8 cellular contexts compared by ENCODE assay signal in genomic region chr4:128287871-128288688, GRCh38. TPM values are rescaled to one million over a fixed set of nuclear protein-coding genes. Genes with fewer than 3 reads are reported as not detected.
DNase-seq lines count a peak whose midpoint lies in the region; ATAC-seq, FAIRE-seq and TF ChIP-seq lines count a peak whose summit lies in the region.

No MANE protein-coding gene starts in this region.

- peak overlapping the region; percentile 90 for H3K4me3 Mint-ChIP-seq in CD4-positive, alpha-beta T cell

- peak overlapping the region; percentile 81 for H2AFZ ChIP-seq in HepG2 (ENCODE audit: low read length)

- peak overlapping the region; percentile 98 for H3K27ac ChIP-seq in CD4-positive, alpha-beta T cell (ENCODE audit: low read depth, low read length)
- peak overlapping the region; percentile 77 for H3K27ac ChIP-seq in HepG2 (ENCODE audit: extremely low read length, insufficient read depth, low read length)

- peaks cover 34% of the 10 kb centered on the region for H3K4me1 ChIP-seq in HepG2 (ENCODE audit: insufficient read depth, low read length)

- TF ChIP-seq POLR2A in HepG2 (IDR thresholded peaks at IDR 0.05; ENCODE audit: insufficient read depth in 1 of 2, low read depth in 2 of 2, low read length in 2 of 2), result peak; percentile 53 to 88; a peak in 2 of 4 replicates

- CTCF ChIA-PET in CD4-positive, alpha-beta T cell (lab: Charles Lee), result no interaction called here
- CTCF ChIA-PET in HepG2 (lab: Yijun Ruan, JAX; ENCODE audit: low intra/inter-chr PET ratio, low total read pairs), result interaction anchor here (0.7 kb wide), 1 partner anchor 92 kb away, joined by 3 read pairs; no protein-coding TSS in a partner anchor

- peak; percentile 66 for TF ChIP-seq RAD21 in HepG2 (CRISPR knock-in tag; IDR thresholded peaks at IDR 0.05)

- peak overlapping the region; percentile 94 to 98 (median 95) for H3K4me3 ChIP-seq in HepG2 (replicated peaks in 1 of 3; ENCODE audit: insufficient read depth in 1 of 3, low read depth in 2 of 3, low read length in 3 of 3)

- FAIRE-seq in HepG2 (lab: Jason Lieb, UNC), result peak; percentile 88

- in situ Hi-C loops in HepG2 (cut with HindIII; ENCODE audit: extremely low pct_ligation_motif_present, low pct_unique_long_range_greater_than_20kb), result no loop called here

- ATAC-seq in CD4-positive, alpha-beta T cell (ENCODE audit: poor library complexity), result peak; percentile 76
- ATAC-seq in GM19397 (IDR thresholded peaks at IDR 0.05; ENCODE audit: unreplicated experiment) (peak; percentile 80), HG03565 (IDR thresholded peaks at IDR 0.05; ENCODE audit: unreplicated experiment) (peak; percentile 80), HepG2 (peak; percentile 85)

- peak overlapping the region; percentile 78 for H3K9ac ChIP-seq in HepG2 (ENCODE audit: insufficient read depth, low read depth, low read length)

- H3K36me3 Mint-ChIP-seq in CD4-positive, alpha-beta T cell (ENCODE audit: low read depth), result peaks cover 13% of the 10 kb centered on the region

- no peaks in the 10 kb centered on the region for H3K27me3 Mint-ChIP-seq in CD4-positive, alpha-beta T cell

- no peak for TF ChIP-seq CTCF in CD4-positive, alpha-beta T cell (IDR thresholded peaks at IDR 0.05)
- TF ChIP-seq CTCF in HepG2 (CRISPR knock-in tag; IDR thresholded peaks at IDR 0.05), result peak; percentile 51

- intact Hi-C loops in CD4-positive, alpha-beta T cell (cut with DNase I, micrococcal nuclease), result loop anchor here (1.0 to 10.0 kb wide), 9 partner anchors 19 to 809 kb away; partner anchors contain the start of genes ABHD18 (in 2 of the 2), C4orf33 (in 2 of the 2), MFSD8 (in 2 of the 2) and LARP1B (in 1 of the 2)
- intact Hi-C loops in HepG2 (cut with micrococcal nuclease; ENCODE audit: unreplicated experiment), result loop anchor here (2.0 to 10.0 kb wide), 5 partner anchors 67 to 524 kb away; partner anchors contain the start of genes ABHD18, LARP1B and MFSD8

- H3K27me3 ChIP-seq in CD4-positive, alpha-beta T cell (ENCODE audit: control insufficient read depth, insufficient read depth, low read length), result no peaks in the 10 kb centered on the region
- peaks cover 2 to 5% of the 10 kb centered on the region in 2 experiments; a peak in 3 of 5 replicates for H3K27me3 ChIP-seq in HepG2 (ENCODE audit: control insufficient read depth in 1 of 2, insufficient read depth in 2 of 2, low read length in 2 of 2)

- TF ChIP-seq EP300 in HepG2 (IDR thresholded peaks at IDR 0.05; ENCODE audit: low read depth in 2 of 2, low read length in 2 of 2) (peak in 1 of 2 experiments; percentile 37; a peak in 1 of 4 replicates), HepG2 (CRISPR knock-in tag; IDR thresholded peaks at IDR 0.05; ENCODE audit: borderline replicate concordance) (peak; percentile 83)

- under 1% methylated on average over 28 of the region's 86 CpGs for WGBS in HepG2 (ENCODE audit: low lambda C conversion rate)

- DNase-seq in CD4-positive, alpha-beta T cell, result peak; percentile 99 to 100 (median 99)
- DNase-seq in NCI-H748 treated with DMSO at 0.1 percent for 48 hours (lab: John Stamatoyannopoulos, UW) (peak; percentile 98), dermis blood vessel endothelial cell (peak; percentile 99), HepG2 (ENCODE audit: low spot score) (peak; percentile 96)
- peak; percentile 100 for DNase-seq in activated CD4-positive, alpha-beta T cell treated with anti-CD3 and anti-CD28 coated beads, Interleukin-2, amount 50 U/mL, for 4 hours
- DNase-seq in stimulated activated CD4-positive, alpha-beta T cell treated with anti-CD3 and anti-CD28 coated beads, Interleukin-2, amount 100 ng/mL, for 48 hours, result peak; percentile 98

- H4K20me1 ChIP-seq in HepG2 (ENCODE audit: insufficient read depth, low read length), result no peaks in the 10 kb centered on the region

- peak overlapping the region; percentile 91 for H3K27ac Mint-ChIP-seq in CD4-positive, alpha-beta T cell

- BruUV-seq in HepG2 (replicated peaks; lab: Mats Ljungman, UMichigan), result no TSS peak

- no peaks in the 10 kb centered on the region for H3K9me3 ChIP-seq in CD4-positive, alpha-beta T cell (ENCODE audit: control insufficient read depth, low read length)
- H3K9me3 ChIP-seq in HepG2 (ENCODE audit: low read length), result no peaks in the 10 kb centered on the region

- POLR2A ChIA-PET in CD4-positive, alpha-beta T cell (lab: Charles Lee), result interaction anchor here (1.1 to 4.2 kb wide), 8 partner anchors 12 to 805 kb away, joined by 3 to 25 read pairs (median 6); partner anchors contain the start of genes ABHD18, JADE1, LARP1B and MFSD8
- POLR2A ChIA-PET in HepG2 (lab: Yijun Ruan, JAX), result interaction anchor here (0.6 to 1.8 kb wide), 6 partner anchors 12 to 655 kb away, joined by 3 to 7 read pairs (median 3); partner anchors contain the start of genes INTU and LARP1B

- peaks cover 41% of the 10 kb centered on the region for H3K79me2 ChIP-seq in HepG2 (ENCODE audit: insufficient read depth, low read length)

- H3K36me3 ChIP-seq in HepG2 (replicated peaks in 1 of 2; ENCODE audit: control insufficient read depth in 1 of 2, insufficient read depth in 2 of 2, low read length in 2 of 2), result no peaks in the 10 kb centered on the region

- H3K4me1 Mint-ChIP-seq in CD4-positive, alpha-beta T cell (ENCODE audit: low read depth), result peaks cover 43% of the 10 kb centered on the region

- H3K9me3 Mint-ChIP-seq in CD4-positive, alpha-beta T cell, result no peaks in the 10 kb centered on the region

- H3K4me2 ChIP-seq in HepG2 (ENCODE audit: low read depth, low read length), result peak overlapping the region; percentile 98

TF ChIP-seq in HepG2, 621 proteins besides CTCF, POLR2A, EP300 and RAD21 (continues in another document):
- peak; percentile 92; the same call in 1 of the 2 replicates for TF ChIP-seq ZBTB49 (CRISPR knock-in tag; IDR thresholded peaks at IDR 0.05; ENCODE audit: borderline replicate concordance)

RNA-seq across cellular contexts. Expression of gene PGRMC2, which starts 0.5 kb away (rescaled TPM):
- 10 to 100 TPM; 92.8 to 99.9 TPM for total RNA-seq in CD4-positive, alpha-beta T cell
- total RNA-seq in dermis blood vessel endothelial cell, result 18.0 and 47.2 TPM in 2 replicates
- total RNA-seq in HepG2 (2016; rRNA removed; fragmentation: Illumina TruSeq; extraction: Trizol), result 19.8 and 27.2 TPM in 2 replicates
- total RNA-seq in HepG2 (2016; cell fraction: cytosol; rRNA removed; fragmentation: Illumina TruSeq; extraction: Trizol; ENCODE audit: low read depth), result 5.6 and 7.3 TPM in 2 replicates
- total RNA-seq in HepG2 (2016; cell fraction: insoluble cytoplasmic fraction; rRNA removed; fragmentation: Illumina TruSeq; extraction: Trizol), result 18.8 and 21.0 TPM in 2 replicates
- total RNA-seq in HepG2 (2016; cell fraction: membrane; rRNA removed; fragmentation: Illumina TruSeq; extraction: Trizol), result 22.0 and 23.6 TPM in 2 replicates
- total RNA-seq in HepG2 (2016; cell fraction: nucleus; rRNA removed; fragmentation: Illumina TruSeq; extraction: Trizol), result 38.9 and 41.1 TPM in 2 replicates
- 15.4 and 16.0 TPM in 2 replicates for polyA plus RNA-seq in HepG2 (2011; rRNA removed)
- 5.6 and 9.7 TPM in 2 replicates for polyA plus RNA-seq in HepG2 (2011; cell fraction: cytosol; rRNA removed)
- 3.3 and 5.9 TPM in 2 replicates for polyA plus RNA-seq in HepG2 (2011; cell fraction: nucleus; rRNA removed)
- polyA plus RNA-seq in HepG2 (2012), result 88.6 and 121 TPM in 2 replicates
- polyA plus RNA-seq in HepG2 (2016; cell fraction: cytosol; fragmentation: Illumina TruSeq; extraction: Trizol; ENCODE audit: low read depth), result 16.7 and 17.1 TPM in 2 replicates
- 56.1 and 64.1 TPM in 2 replicates for polyA plus RNA-seq in HepG2 (2016; cell fraction: insoluble cytoplasmic fraction; fragmentation: Illumina TruSeq; extraction: Trizol; ENCODE audit: low read depth)
- 31.4 and 36.4 TPM in 2 replicates for polyA plus RNA-seq in HepG2 (2016; cell fraction: membrane; fragmentation: Illumina TruSeq; extraction: Trizol; ENCODE audit: low read depth)
- 142 and 152 TPM in 2 replicates for polyA plus RNA-seq in HepG2 (2016; cell fraction: nucleus; fragmentation: Illumina TruSeq; extraction: Trizol; ENCODE audit: insufficient read depth, low read depth)
- 2.3 TPM in 2 replicates for polyA minus RNA-seq in HepG2 (2011; rRNA and poly(A)+ RNA removed; ENCODE audit: low replicate concordance)
- 9.8 and 11.8 TPM in 2 replicates for polyA minus RNA-seq in HepG2 (2011; cell fraction: cytosol; rRNA and poly(A)+ RNA removed)
- polyA minus RNA-seq in HepG2 (2011; cell fraction: nucleus; rRNA and poly(A)+ RNA removed), result 6.7 and 10.9 TPM in 2 replicates

Comparison
In these comparisons a context has a peak if more than half of its experiments do, and no peak if none do; other contexts are left out.
1. Peak in every context shown above with its lines: DNase-seq, ATAC-seq, H3K4me3 ChIP-seq and H3K27ac ChIP-seq.